Comparison of ENCODE assay signal across 35 cellular contexts in genomic region chr5:159631001-159631400, GRCh38.
"Had no signal": no experiment of that assay in that cellular context is flagged by ENCODE, and none has a peak within 500 bp of the region (broad histone marks: within the 10 kb centered on the region; RNA-seq: fewer than 3 reads in every experiment).

No MANE protein-coding gene starts in this region.

- H3K27me3 ChIP-seq: MG63 had no signal

- DNase-seq: Karpas-422, Kasumi-1, KBM-7, KG1, MG63, MM.1S, MV-4-11, NCI-H1048, NCI-H1092, NCI-H1092 treated with DMSO at 0.1 percent for 48 hours, NCI-H1105, NCI-H1105 treated with DMSO at 0.1 percent for 48 hours, NCI-H1417, NCI-H1417 treated with DMSO at 0.1 percent for 48 hours, NCI-H1436, NCI-H1436 treated with DMSO at 0.1 percent for 48 hours, NCI-H146, NCI-H1694, NCI-H1694 treated with DMSO at 0.1 percent for 48 hours, NCI-H187, NCI-H187 treated with DMSO at 0.1 percent for 48 hours, NCI-H1930, NCI-H2029, NCI-H2081, NCI-H2081 treated with DMSO at 0.1 percent for 48 hours, NCI-H2107, NCI-H2171, NCI-H2171 treated with DMSO at 0.1 percent for 48 hours, NCI-H2227 treated with DMSO at 0.1 percent for 48 hours, NCI-H226, NCI-H345, NCI-H446, NCI-H446 treated with DMSO at 0.1 percent for 48 hours, NCI-H510A had no signal

- H3K4me3 ChIP-seq: MG63 had no signal

- H3K36me3 ChIP-seq: MG63 had no signal

- H3K4me2 ChIP-seq: KMS-11 had no signal

- H3K9ac ChIP-seq: KMS-11 had no signal

- H3K27ac ChIP-seq: KMS-11 had no signal
